Comparison of ENCODE assay signal across 8 cellular contexts in the genomic region with DNA sequence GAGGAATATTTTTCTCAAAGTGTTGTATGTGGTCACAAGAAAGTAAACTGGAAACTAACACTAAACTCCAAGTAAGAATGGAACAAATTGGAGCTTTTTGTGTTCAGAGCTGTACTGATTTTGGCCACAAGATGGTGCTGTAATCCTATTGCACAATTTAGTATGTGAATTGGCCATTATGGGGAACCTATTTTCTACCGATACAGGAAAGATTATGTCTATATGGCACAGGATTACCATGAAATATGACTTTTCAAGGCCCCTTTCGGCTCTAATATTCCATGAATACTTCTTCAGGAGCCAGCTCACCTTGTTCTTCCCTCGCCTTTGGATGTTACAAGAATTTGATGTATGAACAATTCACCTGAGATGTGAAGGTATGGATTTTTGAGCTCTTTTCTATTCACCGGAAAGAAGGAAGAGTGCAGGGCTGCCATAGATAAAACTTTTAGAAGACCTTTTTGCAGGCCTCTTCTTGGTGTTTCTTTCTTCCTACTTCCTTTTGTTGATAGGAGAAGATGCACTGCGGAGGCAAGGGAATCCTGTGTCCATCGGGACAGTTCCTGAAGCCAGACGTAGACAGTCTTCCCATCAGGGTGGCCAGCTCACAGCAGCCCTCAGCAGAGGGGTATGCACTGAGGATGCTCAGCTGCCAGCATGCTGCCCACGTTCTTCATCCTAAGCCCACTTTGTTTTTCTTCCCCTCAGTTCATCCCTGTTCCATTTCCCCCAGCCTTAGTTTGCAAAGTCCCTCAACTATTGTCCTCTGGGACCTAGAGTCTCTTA. TPM values are rescaled to one million over a fixed set of nuclear protein-coding genes. Genes with fewer than 3 reads are reported as not detected.
A peak's percentile ranks its signal among the peaks of the same experiment; 100 is the strongest.
DNase-seq lines count a peak whose midpoint lies in the region; ATAC-seq and TF ChIP-seq lines count a peak whose summit lies in the region.

No MANE protein-coding gene starts in this region.

- no peak for TF ChIP-seq POLR2A in ovary (IDR thresholded peaks at IDR 0.05)

- peak; percentile 65 for TF ChIP-seq CTCF in AG04449 (IDR thresholded peaks at IDR 0.05; ENCODE audit: insufficient read depth, low read length, missing control alignments)
- peak; percentile 71 for TF ChIP-seq CTCF in GM12875 (IDR thresholded peaks at IDR 0.05; ENCODE audit: borderline replicate concordance, insufficient read depth, low read depth, low read length)
- peak; percentile 84 for TF ChIP-seq CTCF in fibroblast of the aortic adventitia (IDR thresholded peaks at IDR 0.05; ENCODE audit: insufficient read depth, low read length)
- peak; percentile 78 to 85 (median 84) for TF ChIP-seq CTCF in ovary (IDR thresholded peaks at IDR 0.05)

- intact Hi-C loops in ovary (cut with DNase I), result no loop called here

- no peak for TF ChIP-seq EP300 in ovary (IDR thresholded peaks at IDR 0.05)

- WGBS in ovary, 3 donors, result 43 to 55% (median 54%) methylated on average over 8 of the region's 8 CpGs

- no peak for DNase-seq in AG04449 (ENCODE audit: low read depth, low spot score)
- peak; percentile 54 for DNase-seq in NCI-H69 (lab: John Stamatoyannopoulos, UW)
- peak; percentile 22 to 25 for DNase-seq in activated CD8-positive, alpha-beta memory T cell treated with anti-CD3 and anti-CD28 coated beads for 4 hours (ENCODE audit: low read depth in 2 of 2)
- DNase-seq in fibroblast of the aortic adventitia (ENCODE audit: low read depth), result peak; percentile 85
- DNase-seq in ovary, result peak in 2 of 5 donors; percentile 17 to 60

- ATAC-seq in HG03097 (IDR thresholded peaks at IDR 0.05; ENCODE audit: low FRiP score, unreplicated experiment), result peak; percentile 71
- ATAC-seq in GM19328 (IDR thresholded peaks at IDR 0.05; ENCODE audit: unreplicated experiment), result no peak

- H3K9me3 ChIP-seq in ovary, result no peaks in the 10 kb centered on the region

- no peaks in the 10 kb centered on the region for H3K36me3 ChIP-seq in ovary

- no peak overlapping the region for H3K27ac ChIP-seq in ovary

- H3K27me3 ChIP-seq in ovary, result no peaks in the 10 kb centered on the region

- POLR2A ChIA-PET in AG04449 (lab: Yijun Ruan, JAX), result interaction anchor here (1.0 kb wide), 1 partner anchor 314 kb away, joined by 5 read pairs; no protein-coding TSS in a partner anchor

- no peaks in the 10 kb centered on the region for H3K4me1 ChIP-seq in ovary (ENCODE audit: insufficient read depth)

- H3K4me3 ChIP-seq in AG04449 (ENCODE audit: low read depth, low read length) (no peak overlapping the region), GM12875 (ENCODE audit: low read depth, low read length) (no peak overlapping the region), fibroblast of the aortic adventitia (ENCODE audit: low read depth, low read length) (no peak overlapping the region), ovary (no peak overlapping the region)

- CTCF ChIA-PET in AG04449 (lab: Yijun Ruan, JAX), result interaction anchor here (0.7 to 12.8 kb wide), 48 partner anchors 9 to 735 kb away, joined by 3 to 365 read pairs (median 4); partner anchors contain the start of genes MRPL44 and SERPINE2

RNA-seq across cellular contexts. Expression of gene MRPL44, which starts 13.3 kb away (rescaled TPM):
- total RNA-seq in fibroblast of the aortic adventitia (ENCODE audit: low replicate concordance) (30.4 and 33.6 TPM in 2 replicates), ovary (10 to 100 TPM; 12.6 to 20.4 (median 15.9) TPM)
- 10 to 100 TPM; 18.3 to 28.3 TPM for polyA plus RNA-seq in ovary

RNA-seq across cellular contexts. Expression of gene WDFY1, which starts 25.4 kb away (rescaled TPM):
- total RNA-seq in fibroblast of the aortic adventitia (ENCODE audit: low replicate concordance) (62.6 and 95.4 TPM in 2 replicates), ovary (10 to 100 TPM; 33.4 to 50.1 (median 40.8) TPM)
- 10 to 100 TPM; 21.2 to 35.7 TPM for polyA plus RNA-seq in ovary
